Comparison of ENCODE assay signal across 25 cellular contexts in the genomic region with DNA sequence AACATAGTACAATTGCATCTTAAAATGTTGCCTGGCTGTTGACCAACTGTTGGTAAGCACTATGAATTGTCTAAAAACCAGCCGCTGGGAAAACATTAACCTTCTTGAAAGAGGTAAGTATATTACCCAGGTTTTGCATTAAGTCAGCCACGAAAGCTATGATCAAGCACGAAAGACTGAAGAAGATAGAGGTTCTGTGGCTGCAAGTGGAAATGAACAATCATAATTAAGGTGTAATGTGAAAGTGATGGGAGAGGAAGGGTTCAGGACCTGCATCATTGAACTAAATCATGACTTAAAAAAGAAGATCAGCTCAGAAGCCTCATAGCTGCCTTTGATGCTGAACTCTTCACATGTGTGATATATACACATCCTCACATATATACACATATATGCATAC.
"Had no signal": no experiment of that assay in that cellular context is flagged by ENCODE, and none has a peak within 500 bp of the region (broad histone marks: within the 10 kb centered on the region; RNA-seq: fewer than 3 reads in every experiment).

No MANE protein-coding gene starts in this region.

- H3K27ac Mint-ChIP-seq: immature natural killer cell; mesothelial cell of epicardium; natural killer cell treated with Interleukin-12 subunit alpha and Interleukin-12 subunit beta and Interleukin-15 and Interleukin-18, amount 100 ng/mL, for 72 hours; progenitor cell of endocrine pancreas; stimulated activated memory B cell treated with anti-CD40 and anti-IgM and Interleukin-4, amounts not matched to agents 10 μg/mL and 1 μg/mL and 100 μg/mL, for 72 hours had no signal

- H3K27me3 ChIP-seq: ovary, suprapubic skin, tibial artery, upper lobe of right lung had no signal

- H3K9me3 Mint-ChIP-seq: natural killer cell treated with Interleukin-12 subunit alpha and Interleukin-12 subunit beta and Interleukin-15 and Interleukin-18, amount 100 ng/mL, for 72 hours; stimulated activated memory B cell treated with anti-CD40 and anti-IgM and Interleukin-4, amounts not matched to agents 10 μg/mL and 1 μg/mL and 100 μg/mL, for 72 hours had no signal

- H3K4me3 Mint-ChIP-seq: immature natural killer cell; mesothelial cell of epicardium; naive thymus-derived CD4-positive, alpha-beta T cell; natural killer cell treated with Interleukin-12 subunit alpha and Interleukin-12 subunit beta and Interleukin-15 and Interleukin-18, amount 100 ng/mL, for 72 hours; stimulated activated memory B cell treated with anti-CD40 and anti-IgM and Interleukin-4, amounts not matched to agents 10 μg/mL and 1 μg/mL and 100 μg/mL, for 72 hours had no signal

- ATAC-seq: mucosa of descending colon; naive thymus-derived CD4-positive, alpha-beta T cell; right cardiac atrium; sciatic nerve; stimulated activated memory B cell treated with anti-CD40 and anti-IgM and Interleukin-4, amounts not matched to agents 10 μg/mL and 1 μg/mL and 100 μg/mL, for 72 hours; upper lobe of right lung had no signal

- H3K9me3 ChIP-seq: mucosa of descending colon, ovary, suprapubic skin, thoracic aorta, tibial artery, upper lobe of right lung had no signal

- H3K4me1 ChIP-seq: suprapubic skin, tibial artery, upper lobe of right lung had no signal

- H3K27ac ChIP-seq: left ventricle myocardium inferior, ovary, skin epidermis, suprapubic skin, thoracic aorta, tibial artery, upper lobe of right lung had no signal

- H3K4me1 Mint-ChIP-seq: immature natural killer cell, mesothelial cell of epicardium had no signal

- H3K36me3 ChIP-seq: left ventricle myocardium inferior, ovary had no signal

- H3K27me3 Mint-ChIP-seq: naive thymus-derived CD4-positive, alpha-beta T cell; natural killer cell treated with Interleukin-12 subunit alpha and Interleukin-12 subunit beta and Interleukin-15 and Interleukin-18, amount 100 ng/mL, for 72 hours; progenitor cell of endocrine pancreas; stimulated activated memory B cell treated with anti-CD40 and anti-IgM and Interleukin-4, amounts not matched to agents 10 μg/mL and 1 μg/mL and 100 μg/mL, for 72 hours had no signal

- H3K36me3 Mint-ChIP-seq: natural killer cell treated with Interleukin-12 subunit alpha and Interleukin-12 subunit beta and Interleukin-15 and Interleukin-18, amount 100 ng/mL, for 72 hours had no signal

- H3K4me3 ChIP-seq: left ventricle myocardium inferior, lung, mucosa of descending colon, ovary, skin epidermis, suprapubic skin, thoracic aorta, tibial artery, upper lobe of right lung had no signal

- DNase-seq: hypothalamus; immature natural killer cell; kidney; left ventricle myocardium inferior; mesendoderm; mucosa of descending colon; naive thymus-derived CD4-positive, alpha-beta T cell; ovary; retina; right cardiac atrium; stimulated activated CD4-positive, alpha-beta T cell treated with anti-CD3 and anti-CD28 coated beads, Interleukin-12 subunit alpha, Interleukin-12 subunit beta, amount 100 ng/mL, for 4 hours; stimulated activated CD4-positive, alpha-beta T cell treated with anti-CD3 and anti-CD28 coated beads, Interleukin-4, amount 100 ng/mL, for 24 hours; stimulated activated naive CD4-positive, alpha-beta T cell treated with Interleukin-2 at 50 U/mL for 16 hours; tibial artery; trophoblast cell; upper lobe of right lung had no signal
